ENCODE assay signal across 25 cellular contexts in the genomic region with DNA sequence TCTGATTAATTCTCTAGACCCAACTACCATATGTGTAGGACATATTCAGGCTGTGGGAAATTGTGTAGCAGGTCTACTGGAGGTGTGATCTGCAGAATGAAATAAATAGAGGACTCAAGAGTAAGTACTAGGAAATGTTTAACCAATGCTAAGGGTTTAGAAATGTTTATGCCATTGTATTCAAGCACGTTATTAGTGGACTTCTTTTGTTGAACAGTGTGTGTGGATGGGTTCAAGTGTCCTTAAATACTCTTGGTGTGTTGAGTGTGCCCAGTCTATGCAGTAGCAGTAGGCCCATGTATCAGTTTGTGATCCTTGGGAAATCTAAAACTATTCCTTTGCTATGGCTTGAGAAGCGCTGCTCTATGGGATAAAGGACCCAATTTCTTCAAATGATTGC.
"Had no signal": no experiment of that assay in that cellular context is flagged by ENCODE, and none has a peak within 500 bp of the region (broad histone marks: within the 10 kb centered on the region; RNA-seq: fewer than 3 reads in every experiment).

No MANE protein-coding gene starts in this region.

- ATAC-seq: activated naive CD4-positive, alpha-beta T cell treated with anti-CD3 and anti-CD28 coated beads, Interleukin-2, amount 50 U/mL, for 72 hours; activated T-cell treated with anti-CD3 and anti-CD28 coated beads, Interleukin-2, amount 50 U/mL, for 72 hours; esophagus mucosa had no signal

- H3K9me3 ChIP-seq: ascending aorta, breast epithelium, colonic mucosa had no signal

- H3K27me3 ChIP-seq: ascending aorta, breast epithelium, cardiac muscle cell, colonic mucosa had no signal

- H3K4me3 ChIP-seq: ascending aorta, breast epithelium, cardiac muscle cell, colonic mucosa had no signal

- H3K27ac ChIP-seq: ascending aorta, breast epithelium, cardiac muscle cell, colonic mucosa had no signal

- H3K4me1 ChIP-seq: ascending aorta, breast epithelium, colonic mucosa had no signal

- H3K36me3 ChIP-seq: breast epithelium, cardiac muscle cell, colonic mucosa had no signal

- DNase-seq: activated CD4-positive, alpha-beta memory T cell treated with anti-CD3 and anti-CD28 coated beads, Interleukin-2, amount 10 ng/mL, durations not matched to agents 7 days and 5 days; activated CD4-positive, alpha-beta T cell treated with anti-CD3 and anti-CD28 coated beads for 1 hour; activated CD4-positive, alpha-beta T cell treated with anti-CD3 and anti-CD28 coated beads for 4 hours; activated CD4-positive, alpha-beta T cell treated with anti-CD3 and anti-CD28 coated beads, Interleukin-2, amount 10 ng/mL, durations not matched to agents 7 days and 5 days; activated CD4-positive, alpha-beta T cell treated with anti-CD3 and anti-CD28 coated beads, Interleukin-2, amount 50 U/mL, for 4 hours; activated CD8-positive, alpha-beta memory T cell treated with anti-CD3 and anti-CD28 coated beads, Interleukin-2, amount 50 U/mL, for 48 hours; activated gamma-delta T cell; activated naive CD4-positive, alpha-beta T cell; activated naive CD4-positive, alpha-beta T cell treated with anti-CD3 and anti-CD28 coated beads, Interleukin-2, amount 10 ng/mL, durations not matched to agents 7 days and 5 days; activated naive CD8-positive, alpha-beta T cell treated with anti-CD3 and anti-CD28 coated beads, Interleukin-2, amount 10 ng/mL, durations not matched to agents 7 days and 5 days; activated T-cell treated with anti-CD3 and anti-CD28 coated beads for 4 hours; activated T-cell treated with anti-CD3 and anti-CD28 coated beads, Interleukin-2, amount 50 U/mL, for 24 hours; activated T-cell treated with anti-CD3 and anti-CD28 coated beads, Interleukin-2, amount 50 U/mL, for 72 hours; central memory CD4-positive, alpha-beta T cell; cerebellar nuclear complex; colonic mucosa; effector CD8-positive, alpha-beta T cell; foreskin fibroblast; head of caudate nucleus; T-helper 2 cell had no signal
